8 cellular contexts compared by ENCODE assay signal in genomic region chr2:28389399-28390240, GRCh38. TPM values are rescaled to one million over a fixed set of nuclear protein-coding genes. Genes with fewer than 3 reads are reported as not detected.
A peak's percentile ranks its signal among the peaks of the same experiment; 100 is the strongest.
DNase-seq lines count a peak whose midpoint lies in the region; ATAC-seq and TF ChIP-seq lines count a peak whose summit lies in the region.

No MANE protein-coding gene starts in this region.

- no peak for TF ChIP-seq CTCF in A673 (conservative IDR thresholded peaks at IDR 0.05; ENCODE audit: low read depth, low read length)
- no peak for TF ChIP-seq CTCF in choroid plexus epithelial cell (conservative IDR thresholded peaks at IDR 0.05; ENCODE audit: low read depth, low read length)
- TF ChIP-seq CTCF in GM10266 (IDR thresholded peaks at IDR 0.05; ENCODE audit: control insufficient read depth, insufficient read depth, low read depth, missing control alignments), result no peak

- no peak for DNase-seq in A673 (ENCODE audit: low spot score)
- DNase-seq in choroid plexus epithelial cell (ENCODE audit: low read depth), result peak; percentile 47
- DNase-seq in ecto neural progenitor cell (ENCODE audit: low spot score), result no peak
- DNase-seq in GM10266 (ENCODE audit: extremely low spot score), result no peak

- ATAC-seq in GM18907 (IDR thresholded peaks at IDR 0.05; ENCODE audit: unreplicated experiment) (no peak), HG03521 (IDR thresholded peaks at IDR 0.05; ENCODE audit: unreplicated experiment) (no peak)

- 14% methylated on average over 16 of the region's 17 CpGs for WGBS in HUES64

- H3K9ac ChIP-seq in HUES64 (ENCODE audit: low read depth, low read length), result peak overlapping the region; percentile 79
- peak overlapping the region; percentile 92 to 99 for H3K9ac ChIP-seq in mucosa of rectum (ENCODE audit: low read depth in 1 of 2, low read length in 2 of 2)

- CTCF ChIA-PET in A673 (lab: Charles Lee), result no interaction called here

- H3K9me3 ChIP-seq in A673 (ENCODE audit: low read depth, low read length, poor library complexity, severe bottlenecking), result no peaks in the 10 kb centered on the region
- H3K9me3 ChIP-seq in HUES64 (ENCODE audit: insufficient read depth, low read depth, low read length), result no peaks in the 10 kb centered on the region
- no peaks in the 10 kb centered on the region for H3K9me3 ChIP-seq in mucosa of rectum (ENCODE audit: control insufficient read depth in 2 of 2, low read length in 2 of 2)

- intact Hi-C loops in A673 (cut with micrococcal nuclease; ENCODE audit: unreplicated experiment), result loop anchor here (5.0 to 10.0 kb wide), 4 partner anchors 112 to 687 kb away; partner anchors contain the start of genes BABAM2 and RBKS

- H3K27ac ChIP-seq in A673 (ENCODE audit: low read depth, low read length, poor library complexity, severe bottlenecking) (no peak overlapping the region), HUES64 (ENCODE audit: low read depth, low read length) (peak overlapping the region; percentile 65), mucosa of rectum (ENCODE audit: low read depth in 2 of 2, low read length in 2 of 2) (peak overlapping the region; percentile 99 to 100)

- no TSS peak for BruUV-seq in A673 (replicated peaks; lab: Mats Ljungman, UMichigan)

- H3K36me3 ChIP-seq in A673 (ENCODE audit: insufficient read depth, low read length, poor library complexity, severe bottlenecking), result no peaks in the 10 kb centered on the region
- H3K36me3 ChIP-seq in HUES64 (ENCODE audit: insufficient read depth, low read length), result no peaks in the 10 kb centered on the region
- H3K36me3 ChIP-seq in mucosa of rectum (ENCODE audit: control insufficient read depth in 2 of 2, insufficient read depth in 2 of 2, low read length in 2 of 2), result peaks cover 0 to 2% of the 10 kb centered on the region in 2 donors

- H3K4me1 ChIP-seq in A673 (ENCODE audit: insufficient read depth, low read length, poor library complexity, severe bottlenecking), result peaks cover 9% of the 10 kb centered on the region
- H3K4me1 ChIP-seq in HUES64 (ENCODE audit: insufficient read depth, low read length), result peaks cover 16% of the 10 kb centered on the region
- H3K4me1 ChIP-seq in mucosa of rectum (ENCODE audit: control insufficient read depth in 2 of 2, insufficient read depth in 2 of 2, low read length in 2 of 2), result peaks cover 15 to 18% of the 10 kb centered on the region in 2 donors

- H3K27me3 ChIP-seq in A673 (replicated peaks; ENCODE audit: insufficient read depth, low read depth, low read length, poor library complexity), result no peaks in the 10 kb centered on the region
- peaks cover 70% of the 10 kb centered on the region for H3K27me3 ChIP-seq in HUES64 (ENCODE audit: insufficient read depth, low read length)
- no peaks in the 10 kb centered on the region for H3K27me3 ChIP-seq in mucosa of rectum (ENCODE audit: control insufficient read depth in 2 of 2, insufficient read depth in 2 of 2, low read length in 2 of 2)

- POLR2A ChIA-PET in A673 (lab: Charles Lee; ENCODE audit: low non-redundant PET), result no interaction called here

- H3K4me3 ChIP-seq in A673 (ENCODE audit: low read depth, low read length, poor library complexity, severe bottlenecking), result peak overlapping the region; percentile 74
- H3K4me3 ChIP-seq in HUES64 (ENCODE audit: low read length), result peak overlapping the region; percentile 72
- peak overlapping the region; percentile 93 for H3K4me3 ChIP-seq in choroid plexus epithelial cell (ENCODE audit: low read depth, low read length)
- peak overlapping the region; percentile 87 to 93 for H3K4me3 ChIP-seq in mucosa of rectum (ENCODE audit: low read length in 2 of 2)

RNA-seq across cellular contexts. Expression of gene FOSL2, which starts 3.0 kb away (rescaled TPM):
- 5.3 and 12.2 TPM in 2 replicates for total RNA-seq in A673 (2021)
- 1.4 TPM for polyA plus RNA-seq in HUES64 (2013, experiment 1 of 2)
- 1.0 TPM for polyA plus RNA-seq in HUES64 (2013, experiment 2 of 2)
